8 cellular contexts compared by ENCODE assay signal in the genomic region with DNA sequence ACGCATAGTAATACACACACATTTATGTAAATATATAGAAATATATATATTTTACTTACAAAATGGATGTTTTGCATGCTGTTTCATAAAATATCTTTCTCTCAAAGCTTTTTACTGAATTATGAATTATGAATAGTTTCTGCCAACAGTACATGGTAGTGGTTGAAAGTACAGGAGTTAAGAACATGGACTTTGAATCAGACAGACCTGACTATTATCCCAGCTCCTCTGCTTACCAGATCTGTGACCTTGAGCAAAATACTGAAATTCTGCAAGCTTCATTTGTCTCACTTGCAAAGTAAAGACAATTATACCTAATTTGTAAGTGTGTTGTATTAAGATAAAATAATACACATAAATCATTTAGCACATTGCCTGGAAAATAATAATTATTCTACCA.
"Had no signal": no experiment of that assay in that cellular context is flagged by ENCODE, and none has a peak within 500 bp of the region (broad histone marks: within the 10 kb centered on the region; RNA-seq: fewer than 3 reads in every experiment).

No MANE protein-coding gene starts in this region.

- H3K4me3 ChIP-seq: GM12878 had no signal

- DNase-seq: GDM1, GF-D8 had no signal

- ATAC-seq: GM12878 had no signal

- FAIRE-seq: G401.6, GM12878, GM12891, GM12892, GM18507, GM19239 had no signal
